Comparison of ENCODE assay signal across 21 cellular contexts in the genomic region with DNA sequence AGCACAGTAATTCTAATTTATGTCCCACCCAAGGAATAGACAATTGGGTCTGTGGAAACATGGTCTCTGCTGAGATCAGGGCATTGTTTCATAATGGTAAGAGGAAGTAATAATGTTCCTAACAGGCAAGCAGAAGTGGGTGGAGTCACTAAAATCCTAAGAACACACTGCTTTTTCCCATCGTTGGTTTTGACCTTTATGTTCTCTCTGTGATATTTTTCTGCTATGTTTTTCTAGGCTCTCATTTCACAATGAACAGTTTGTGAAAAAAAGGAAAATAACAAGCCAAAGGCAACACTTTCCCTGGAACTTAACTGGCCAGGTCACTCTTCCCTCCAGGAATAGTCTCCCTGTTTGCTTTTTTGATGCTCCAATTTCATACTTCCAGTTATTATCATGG.
DNase-seq lines count a peak whose midpoint lies in the region; ATAC-seq and TF ChIP-seq lines count a peak whose summit lies in the region.
"Had no signal": no experiment of that assay in that cellular context is flagged by ENCODE, and none has a peak within 500 bp of the region (broad histone marks: within the 10 kb centered on the region; RNA-seq: fewer than 3 reads in every experiment).

No MANE protein-coding gene starts in this region.

- H3K4me1 ChIP-seq in heart left ventricle (peaks cover 0 to 56% (median 33%) of the 10 kb centered on the region in 12 donors), upper lobe of left lung (peaks cover 8 to 17% (median 9%) of the 10 kb centered on the region in 4 donors)

- H3K27ac ChIP-seq in heart left ventricle (peak overlapping the region; percentile 39 to 81 (median 69)), upper lobe of left lung (peak overlapping the region in 3 of 4 donors; percentile 19 to 43 (median 23))
- H3K27ac ChIP-seq: 22Rv1, VCaP had no signal

- H3K4me3 ChIP-seq in heart left ventricle (no peak overlapping the region), upper lobe of left lung (no peak overlapping the region)
- H3K4me3 ChIP-seq: adrenal gland, GM23338, mucosa of descending colon had no signal

- TF ChIP-seq POLR2A in heart left ventricle (IDR thresholded peaks at IDR 0.05), result no peak
- TF ChIP-seq POLR2A in upper lobe of left lung (IDR thresholded peaks at IDR 0.05), result no peak

- no peaks in the 10 kb centered on the region for H3K27me3 ChIP-seq in heart left ventricle
- no peaks in the 10 kb centered on the region for H3K27me3 ChIP-seq in upper lobe of left lung
- H3K27me3 ChIP-seq: adrenal gland had no signal

- DNase-seq in NCI-H748 (lab: John Stamatoyannopoulos, UW; ENCODE audit: unreplicated experiment) (peak; percentile 1), NCI-H748 treated with DMSO at 0.1 percent for 48 hours (lab: John Stamatoyannopoulos, UW) (no peak), heart left ventricle (no peak), pulmonary artery endothelial cell (ENCODE audit: low read depth, low spot score) (peak; percentile 49), upper lobe of left lung (no peak), Kasumi-1 (lab: John Stamatoyannopoulos, UW) (no peak), NCI-H1436 (lab: John Stamatoyannopoulos, UW) (no peak)
- DNase-seq in stimulated activated CD4-positive, alpha-beta T cell treated with anti-CD3 and anti-CD28 coated beads, Interleukin-2, amount 100 ng/mL, for 24 hours, result no peak
- DNase-seq: activated CD4-positive, alpha-beta T cell treated with anti-CD3 and anti-CD28 coated beads, Interleukin-2, amount 50 U/mL, for 4 hours; activated gamma-delta T cell; adrenal gland; mucosa of descending colon; NCI-H187; NCI-H2227 treated with DMSO at 0.1 percent for 48 hours; stimulated activated naive B cell treated with anti-CD40 and anti-IgM and Interleukin-4, amounts not matched to agents 10 μg/mL and 1 μg/mL and 100 μg/mL, for 72 hours; T-helper 2 cell; trophoblast cell had no signal

- 22 to 41% (median 36%) methylated on average over 1 of the region's 1 CpG for WGBS in heart left ventricle, 4 donors
- 13 to 23% methylated on average over 1 of the region's 1 CpG for WGBS in upper lobe of left lung, 2 donors

- TF ChIP-seq CTCF in heart left ventricle (IDR thresholded peaks at IDR 0.05) (no peak), upper lobe of left lung (IDR thresholded peaks at IDR 0.05) (no peak)

- H3K9me3 ChIP-seq in heart left ventricle (no peaks in the 10 kb centered on the region), upper lobe of left lung (no peaks in the 10 kb centered on the region)
- H3K9me3 ChIP-seq: adrenal gland, mucosa of descending colon had no signal

- intact Hi-C loops in heart left ventricle (cut with DNase I), result loop anchor here in 1 of 10 donors (10.0 kb wide), 1 partner anchor 147 kb away; no protein-coding TSS in a partner anchor

- no peak for TF ChIP-seq EP300 in upper lobe of left lung (IDR thresholded peaks at IDR 0.05)

- ATAC-seq in heart left ventricle (peak; percentile 68 to 85 (median 74)), upper lobe of left lung (ENCODE audit: low FRiP score in 2 of 2) (no peak)
- ATAC-seq: GM23338; left lobe of liver; mucosa of descending colon; stimulated activated naive B cell treated with anti-CD40 and anti-IgM and Interleukin-4, amounts not matched to agents 10 μg/mL and 1 μg/mL and 100 μg/mL, for 72 hours had no signal

- peaks cover 0 to 5% (median 0%) of the 10 kb centered on the region in 9 donors for H3K36me3 ChIP-seq in heart left ventricle
- H3K36me3 ChIP-seq in upper lobe of left lung, result no peaks in the 10 kb centered on the region
- H3K36me3 ChIP-seq: adrenal gland had no signal

Comparison
In these comparisons a context has a peak if more than half of its experiments do, and no peak if none do; other contexts are left out.
1. DNase-seq: peak in NCI-H748 (single experiment) and pulmonary artery endothelial cell (single experiment); none in NCI-H748 treated with DMSO at 0.1 percent for 48 hours (single experiment), heart left ventricle (0 of 5), upper lobe of left lung (0 of 2), stimulated activated CD4-positive, alpha-beta T cell treated with anti-CD3 and anti-CD28 coated beads, Interleukin-2, amount 100 ng/mL, for 24 hours (0 of 2), Kasumi-1 (0 of 2) and NCI-H1436 (single experiment).
2. ATAC-seq: peak in heart left ventricle (4 of 4); none in upper lobe of left lung (0 of 2).